In the genomic region with DNA sequence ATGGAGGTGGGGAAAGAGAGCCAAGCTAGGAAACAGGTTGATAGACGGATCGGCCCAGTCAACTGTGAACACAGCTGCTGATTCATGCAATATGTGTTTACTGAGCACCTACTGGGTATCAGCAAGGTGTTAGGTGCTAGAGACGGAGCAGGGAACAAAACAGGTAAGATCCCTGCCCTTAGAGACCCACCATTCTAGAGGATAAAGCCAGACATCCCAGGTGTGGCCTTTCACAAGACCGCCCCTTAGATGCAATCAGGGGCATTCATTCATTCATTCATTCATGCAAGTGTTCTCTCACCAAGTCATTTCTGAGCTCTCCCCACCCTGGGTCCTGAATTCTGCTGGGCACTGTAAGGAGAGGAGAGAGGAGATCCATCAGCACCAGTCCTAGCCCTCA, we compare ENCODE assay signal across 9 cellular contexts. TPM values are rescaled to one million over a fixed set of nuclear protein-coding genes. Genes with fewer than 3 reads are reported as not detected.
DNase-seq lines count a peak whose midpoint lies in the region; ATAC-seq and TF ChIP-seq lines count a peak whose summit lies in the region.
"Had no signal": no experiment of that assay in that cellular context is flagged by ENCODE, and none has a peak within 500 bp of the region (broad histone marks: within the 10 kb centered on the region; RNA-seq: fewer than 3 reads in every experiment).

No MANE protein-coding gene starts in this region.

- no peaks in the 10 kb centered on the region for H3K27me3 Mint-ChIP-seq in activated naive CD4-positive, alpha-beta T cell treated with anti-CD3 and anti-CD28 coated beads, Interleukin-2, amount 50 U/mL, for 24 hours

- no peaks in the 10 kb centered on the region for H3K36me3 ChIP-seq in mammary epithelial cell (ENCODE audit: insufficient read depth, low read length)
- no peaks in the 10 kb centered on the region for H3K36me3 ChIP-seq in mucosa of stomach (ENCODE audit: control insufficient read depth, insufficient read depth, low read length)
- no peaks in the 10 kb centered on the region for H3K36me3 ChIP-seq in transverse colon

- intact Hi-C loops in mammary epithelial cell (cut with micrococcal nuclease): loop anchor here (5.0 kb wide), 1 partner anchor 39 kb away; no protein-coding TSS in a partner anchor
- intact Hi-C loops in transverse colon (cut with DNase I; ENCODE audit: low total_unique reads): no loop called here

- H3K9me3 Mint-ChIP-seq in activated naive CD4-positive, alpha-beta T cell treated with anti-CD3 and anti-CD28 coated beads, Interleukin-2, amount 50 U/mL, for 24 hours: no peaks in the 10 kb centered on the region

- in situ Hi-C loops in mammary epithelial cell (cut with MboI; ENCODE audit: low sequenced_read_pairs in 2 of 2): no loop called here
- in situ Hi-C loops in transverse colon (cut with MboI; ENCODE audit: low pct_ligation_motif_present in 1 of 4, low pct_unique_long_range_greater_than_20kb in 1 of 4, low sequenced_read_pairs in 3 of 4): no loop called here

- CTCF ChIA-PET in mammary epithelial cell (lab: Charles Lee; ENCODE audit: low non-redundant PET): no interaction called here

- dilution Hi-C loops in mammary epithelial cell (cut with HindIII; ENCODE audit: low sequenced_read_pairs): no loop called here

- no peaks in the 10 kb centered on the region for H3K36me3 Mint-ChIP-seq in activated naive CD4-positive, alpha-beta T cell treated with anti-CD3 and anti-CD28 coated beads, Interleukin-2, amount 50 U/mL, for 24 hours

- H3K4me2 ChIP-seq in mammary epithelial cell (ENCODE audit: insufficient read depth, low read depth, low read length): no peak overlapping the region

- H2AFZ ChIP-seq in mammary epithelial cell (ENCODE audit: low read depth, low read length): peak overlapping the region; percentile 47

- no peak for DNase-seq in activated naive CD4-positive, alpha-beta T cell treated with anti-CD3 and anti-CD28 coated beads, Interleukin-2, amount 50 U/mL, for 16 hours
- no peak for DNase-seq in mammary epithelial cell
- no peak for DNase-seq in transverse colon
- DNase-seq in NOMO-1 treated with DMSO at 0.1 percent for 48 hours (lab: John Stamatoyannopoulos, UW; ENCODE audit: unreplicated experiment): no peak
- DNase-seq in kidney glomerular epithelial cell (lab: John Stamatoyannopoulos, UW): no peak
- DNase-seq: effector memory CD4-positive, alpha-beta T cell had no signal

- H3K9ac ChIP-seq in mammary epithelial cell (ENCODE audit: insufficient read depth, low read length) (no peak overlapping the region), mucosa of stomach (ENCODE audit: low read length) (peak overlapping the region; percentile 62)

- no peak for TF ChIP-seq POLR2A in transverse colon (IDR thresholded peaks at IDR 0.05)

- peaks cover 26% of the 10 kb centered on the region for H3K4me1 Mint-ChIP-seq in activated naive CD4-positive, alpha-beta T cell treated with anti-CD3 and anti-CD28 coated beads, Interleukin-2, amount 50 U/mL, for 24 hours

- TF ChIP-seq CTCF in mammary epithelial cell (conservative IDR thresholded peaks at IDR 0.05 in 1 of 2, IDR thresholded peaks at IDR 0.05 in 1 of 2; ENCODE audit: extremely low read depth in 1 of 2, insufficient read depth in 1 of 2, low read depth in 1 of 2, low read length in 2 of 2) (no peak), transverse colon (IDR thresholded peaks at IDR 0.05) (no peak)

- no peak overlapping the region for H3K27ac ChIP-seq in mammary epithelial cell (ENCODE audit: insufficient read depth, low read depth, low read length)
- H3K27ac ChIP-seq in transverse colon: peak overlapping the region; percentile 74 to 85 (median 82)

- H3K27me3 ChIP-seq in mammary epithelial cell (ENCODE audit: insufficient read depth, low read length): no peaks in the 10 kb centered on the region
- H3K27me3 ChIP-seq in mucosa of stomach (ENCODE audit: control insufficient read depth, insufficient read depth, low read length): no peaks in the 10 kb centered on the region
- no peaks in the 10 kb centered on the region for H3K27me3 ChIP-seq in transverse colon

- no peak for TF ChIP-seq EP300 in transverse colon (IDR thresholded peaks at IDR 0.05; ENCODE audit: low read depth)

- no peaks in the 10 kb centered on the region for H3K79me2 ChIP-seq in mammary epithelial cell (ENCODE audit: insufficient read depth, low read length)

- H3K4me1 ChIP-seq in mammary epithelial cell (ENCODE audit: insufficient read depth, low read length) (peaks cover 16% of the 10 kb centered on the region), mucosa of stomach (ENCODE audit: control insufficient read depth, insufficient read depth, low read length) (peaks cover 6% of the 10 kb centered on the region), transverse colon (peaks cover 0 to 18% (median 6%) of the 10 kb centered on the region in 4 donors)

- H3K9me3 ChIP-seq in mammary epithelial cell (replicated peaks; ENCODE audit: insufficient read depth, low read length) (no peaks in the 10 kb centered on the region), mucosa of stomach (ENCODE audit: control insufficient read depth, low read length) (no peaks in the 10 kb centered on the region), transverse colon (no peaks in the 10 kb centered on the region)

- H3K4me3 ChIP-seq in mammary epithelial cell (replicated peaks in 1 of 3; ENCODE audit: insufficient read depth in 1 of 3, low read depth in 2 of 3, low read length in 3 of 3) (no peak overlapping the region), mucosa of stomach (ENCODE audit: low read length) (no peak overlapping the region), transverse colon (peak overlapping the region in 3 of 4 donors; percentile 17 to 45 (median 36))

- BruUV-seq in mammary epithelial cell (replicated peaks; lab: Mats Ljungman, UMichigan): no TSS peak

- WGBS in mammary epithelial cell (ENCODE audit: low coverage, missing lambda C conversion rate): 72% methylated on average over 4 of the region's 4 CpGs
- 91% methylated on average over 4 of the region's 4 CpGs; no CpG with 5 or more reads in 1 of the 2 donors for WGBS in transverse colon (ENCODE audit: low coverage in 1 of 2), 2 donors

- no peak overlapping the region for H3K27ac Mint-ChIP-seq in activated naive CD4-positive, alpha-beta T cell treated with anti-CD3 and anti-CD28 coated beads, Interleukin-2, amount 50 U/mL, for 24 hours

- ATAC-seq in HG03565 (IDR thresholded peaks at IDR 0.05; ENCODE audit: unreplicated experiment): no peak

- H4K20me1 ChIP-seq in mammary epithelial cell (ENCODE audit: insufficient read depth, low read length): no peaks in the 10 kb centered on the region

- peak overlapping the region; percentile 85 for H3K4me3 Mint-ChIP-seq in activated naive CD4-positive, alpha-beta T cell treated with anti-CD3 and anti-CD28 coated beads, Interleukin-2, amount 50 U/mL, for 24 hours

RNA-seq across cellular contexts. Expression of a gene that starts 20.2 kb away (rescaled TPM):
- total RNA-seq in mammary epithelial cell: 10 to 100 TPM; 16.3 to 18.5 TPM
- 4.4 TPM for polyA plus RNA-seq in mammary epithelial cell
- polyA minus RNA-seq in mammary epithelial cell: 19.5 TPM
- 10 to 100 TPM; 12.7 to 73.2 (median 44.7) TPM for total RNA-seq in transverse colon

Comparison
In these comparisons a context has a peak if more than half of its experiments do, and no peak if none do; other contexts are left out.
1. H3K4me3 ChIP-seq: peak in transverse colon (3 of 4); none in mammary epithelial cell (0 of 3) and mucosa of stomach (single experiment).